ENCODE assay signal across 28 cellular contexts in genomic region chr9:115172105-115172504, GRCh38. TPM values are rescaled to one million over a fixed set of nuclear protein-coding genes. Genes with fewer than 3 reads are reported as not detected.
"Had no signal": no experiment of that assay in that cellular context is flagged by ENCODE, and none has a peak within 500 bp of the region (broad histone marks: within the 10 kb centered on the region; RNA-seq: fewer than 3 reads in every experiment).

No MANE protein-coding gene starts in this region.

- ATAC-seq: heart left ventricle; left colon; left ventricle myocardium superior; lower lobe of right lung; natural killer cell; stimulated activated effector memory CD8-positive, alpha-beta T cell treated with anti-CD3 and anti-CD28 coated beads, Interleukin-12 subunit alpha, Interleukin-12 subunit beta, amount 100 ng/mL, for 72 hours had no signal

- H3K27me3 ChIP-seq: heart left ventricle, ovary, right atrium auricular region, sigmoid colon, spleen, suprapubic skin, tibial nerve, uterus had no signal

- FAIRE-seq: islet of Langerhans, kidney, small intestine had no signal

- H3K4me3 Mint-ChIP-seq: immature natural killer cell; mesothelial cell of epicardium; naive B cell; natural killer cell; stimulated activated effector memory CD8-positive, alpha-beta T cell treated with anti-CD3 and anti-CD28 coated beads, Interleukin-12 subunit alpha, Interleukin-12 subunit beta, amount 100 ng/mL, for 72 hours; stimulated activated naive CD8-positive, alpha-beta T cell treated with anti-CD3 and anti-CD28 coated beads, Interleukin-15, Interleukin-2, amounts not matched to agents 100 ng/mL and 50 ng/mL, for 24 hours; type B pancreatic cell had no signal

- H3K27ac Mint-ChIP-seq: immature natural killer cell; mesothelial cell of epicardium; naive B cell; natural killer cell; progenitor cell of endocrine pancreas; stimulated activated effector memory CD8-positive, alpha-beta T cell treated with anti-CD3 and anti-CD28 coated beads, Interleukin-12 subunit alpha, Interleukin-12 subunit beta, amount 100 ng/mL, for 72 hours; stimulated activated naive CD8-positive, alpha-beta T cell treated with anti-CD3 and anti-CD28 coated beads, Interleukin-15, Interleukin-2, amounts not matched to agents 100 ng/mL and 50 ng/mL, for 24 hours; type B pancreatic cell had no signal

- DNase-seq: heart left ventricle; hypothalamus; immature natural killer cell; kidney; left colon; left ventricle myocardium superior; lower lobe of right lung; mammary epithelial cell; mesenchymal stem cell; naive B cell; natural killer cell; ovary; sigmoid colon; small intestine; spleen; stimulated activated CD4-positive, alpha-beta T cell treated with anti-CD3 and anti-CD28 coated beads, Interleukin-4, amount 100 ng/mL, for 24 hours; stimulated activated naive CD4-positive, alpha-beta T cell; uterus had no signal

- H3K4me1 Mint-ChIP-seq: immature natural killer cell; naive B cell; natural killer cell; stimulated activated effector memory CD8-positive, alpha-beta T cell treated with anti-CD3 and anti-CD28 coated beads, Interleukin-12 subunit alpha, Interleukin-12 subunit beta, amount 100 ng/mL, for 72 hours had no signal

- H3K36me3 Mint-ChIP-seq: immature natural killer cell; mesothelial cell of epicardium; naive B cell; natural killer cell; stimulated activated effector memory CD8-positive, alpha-beta T cell treated with anti-CD3 and anti-CD28 coated beads, Interleukin-12 subunit alpha, Interleukin-12 subunit beta, amount 100 ng/mL, for 72 hours; type B pancreatic cell had no signal

- H3K9me3 ChIP-seq: heart left ventricle, lower lobe of right lung, ovary, right atrium auricular region, sigmoid colon, spleen, suprapubic skin, thoracic aorta, tibial nerve, uterus had no signal

- H3K27ac ChIP-seq: heart left ventricle, lower lobe of right lung, ovary, right atrium auricular region, sigmoid colon, spleen, suprapubic skin, thoracic aorta, tibial nerve, uterus had no signal

- H3K9me3 Mint-ChIP-seq: mesothelial cell of epicardium; stimulated activated effector memory CD8-positive, alpha-beta T cell treated with anti-CD3 and anti-CD28 coated beads, Interleukin-12 subunit alpha, Interleukin-12 subunit beta, amount 100 ng/mL, for 72 hours; stimulated activated naive CD8-positive, alpha-beta T cell treated with anti-CD3 and anti-CD28 coated beads, Interleukin-15, Interleukin-2, amounts not matched to agents 100 ng/mL and 50 ng/mL, for 24 hours; type B pancreatic cell had no signal

- H3K27me3 Mint-ChIP-seq: progenitor cell of endocrine pancreas, type B pancreatic cell had no signal

- H3K4me1 ChIP-seq: heart left ventricle, lower lobe of right lung, right atrium auricular region, spleen, suprapubic skin, uterus had no signal

- H3K4me3 ChIP-seq: heart left ventricle, lower lobe of right lung, ovary, right atrium auricular region, sigmoid colon, spleen, suprapubic skin, thoracic aorta, tibial nerve, uterus had no signal

- H3K36me3 ChIP-seq: heart left ventricle, lower lobe of right lung, ovary, right atrium auricular region, sigmoid colon, spleen, suprapubic skin, thoracic aorta, tibial nerve, uterus had no signal

RNA-seq across cellular contexts. Expression of gene TNC, which starts 54.1 kb away (rescaled TPM):
- total RNA-seq: natural killer cell had no signal
